Comparison of ENCODE assay signal across 17 cellular contexts in the genomic region with DNA sequence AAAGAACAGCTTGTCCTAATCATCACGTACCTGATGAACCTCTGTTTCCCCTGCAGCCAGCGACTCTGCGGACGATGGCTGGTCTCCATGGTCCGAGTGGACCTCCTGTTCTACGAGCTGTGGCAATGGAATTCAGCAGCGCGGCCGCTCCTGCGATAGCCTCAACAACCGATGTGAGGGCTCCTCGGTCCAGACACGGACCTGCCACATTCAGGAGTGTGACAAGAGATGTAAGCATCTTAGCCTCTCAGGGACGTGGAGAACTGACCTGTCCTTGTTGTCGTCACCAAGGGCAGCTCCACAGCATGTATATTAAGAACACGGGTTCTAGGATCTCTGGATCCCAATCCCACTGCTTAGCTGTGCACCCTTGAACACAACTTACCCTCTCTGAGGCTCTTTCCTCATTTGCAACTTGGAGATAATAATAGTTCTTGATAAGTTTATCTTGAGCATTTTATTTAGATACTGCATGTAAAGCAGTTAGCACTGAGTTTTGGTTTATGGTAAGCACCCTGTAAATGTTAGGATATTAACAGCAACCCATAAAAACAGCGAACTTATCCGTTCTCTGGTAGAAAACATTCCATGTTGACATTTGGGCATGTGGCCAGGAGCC. TPM values are rescaled to one million over a fixed set of nuclear protein-coding genes. Genes with fewer than 3 reads are reported as not detected.
DNase-seq lines count a peak whose midpoint lies in the region; ATAC-seq and TF ChIP-seq lines count a peak whose summit lies in the region.
"Had no signal": no experiment of that assay in that cellular context is flagged by ENCODE, and none has a peak within 500 bp of the region (broad histone marks: within the 10 kb centered on the region; RNA-seq: fewer than 3 reads in every experiment).

No MANE protein-coding gene starts in this region.

- no peak overlapping the region for H2AFZ ChIP-seq in PC-9

- POLR2A ChIA-PET in AG04450 (lab: Yijun Ruan, JAX) (interaction anchor here (0.6 to 3.3 kb wide), 7 partner anchors 9 to 872 kb away, joined by 3 to 12 read pairs (median 3); no protein-coding TSS in a partner anchor), PC-9 (lab: Charles Lee; ENCODE audit: unreplicated experiment) (interaction anchor here (0.6 to 0.7 kb wide), 5 partner anchors 54 to 1280 kb away, joined by 3 to 10 read pairs (median 6); no protein-coding TSS in a partner anchor)

- peaks cover 66% of the 10 kb centered on the region for H3K4me1 ChIP-seq in muscle layer of colon (ENCODE audit: insufficient read depth, low read length)
- peaks cover 5% of the 10 kb centered on the region; the same call in 1 of the 2 replicates for H3K4me1 ChIP-seq in PC-9 (replicated peaks; ENCODE audit: insufficient read depth)
- no peaks in the 10 kb centered on the region for H3K4me1 ChIP-seq in HAP-1

- no TSS peak for BruUV-seq in PC-9 (replicated peaks; lab: Mats Ljungman, UMichigan)

- H3K4me3 ChIP-seq in AG04450 (ENCODE audit: low read depth, low read length), result peak overlapping the region; percentile 99
- H3K4me3 ChIP-seq in muscle layer of colon (ENCODE audit: low read depth in 1 of 2, low read length in 2 of 2), result no peak overlapping the region
- H3K4me3 ChIP-seq in PC-9, result no peak overlapping the region
- no peak overlapping the region for H3K4me3 ChIP-seq in HAP-1

- H3K27me3 ChIP-seq in AG04450 (ENCODE audit: control insufficient read depth, insufficient read depth, low read length) (no peaks in the 10 kb centered on the region), muscle layer of colon (ENCODE audit: control insufficient read depth in 1 of 2, insufficient read depth in 2 of 2, low read length in 2 of 2) (no peaks in the 10 kb centered on the region), PC-9 (ENCODE audit: insufficient read depth, low read depth) (no peaks in the 10 kb centered on the region), HAP-1 (ENCODE audit: low read depth) (no peaks in the 10 kb centered on the region)

- DNase-seq in AG04450 (ENCODE audit: low read depth, low spot score), result no peak
- peak; percentile 62 for DNase-seq in LHCN-M2 (ENCODE audit: low read depth)
- DNase-seq in erythroblast (lab: John Stamatoyannopoulos, UW), result no peak
- no peak for DNase-seq in PC-9
- DNase-seq in HAP-1 (ENCODE audit: low spot score in 2 of 2), result no peak
- no peak for DNase-seq in NCI-H2227 (lab: John Stamatoyannopoulos, UW; ENCODE audit: unreplicated experiment)
- DNase-seq: BE2C, cerebellar nuclear complex, DMS 273 treated with DMSO at 0.1 percent for 48 hours, NCI-H1417 treated with DMSO at 0.1 percent for 48 hours, NCI-H345, SIG-M5, T1000 had no signal

- H3K9me3 ChIP-seq in AG04450 (ENCODE audit: control insufficient read depth, insufficient read depth, low read length) (no peaks in the 10 kb centered on the region), muscle layer of colon (ENCODE audit: low read length) (no peaks in the 10 kb centered on the region), PC-9 (ENCODE audit: insufficient read depth, low read depth) (no peaks in the 10 kb centered on the region), HAP-1 (no peaks in the 10 kb centered on the region)
- H3K9me3 ChIP-seq: BE2C had no signal

- no peaks in the 10 kb centered on the region for H3K9me2 ChIP-seq in PC-9 (ENCODE audit: insufficient read depth)

- no peak overlapping the region for H3K27ac ChIP-seq in AG04450 (ENCODE audit: low read depth, low read length)
- H3K27ac ChIP-seq in muscle layer of colon (ENCODE audit: low read depth, low read length), result peak overlapping the region; percentile 52
- H3K27ac ChIP-seq in PC-9, result no peak overlapping the region
- H3K27ac ChIP-seq: KMS-11 had no signal

- no peak overlapping the region for H3K4me2 ChIP-seq in PC-9
- H3K4me2 ChIP-seq: KMS-11 had no signal

- ATAC-seq in HG02970 (IDR thresholded peaks at IDR 0.05; ENCODE audit: low FRiP score, unreplicated experiment), result no peak
- ATAC-seq: activated T-helper 17 cell treated with anti-CD3 and anti-CD28 coated beads, Interleukin-2, amount 50 U/mL, for 72 hours had no signal

- CTCF ChIA-PET in AG04450 (lab: Charles Lee), result interaction anchor here (1.1 to 2.7 kb wide), 2 partner anchors 169 to 879 kb away, joined by 3 to 10 read pairs; no protein-coding TSS in a partner anchor
- CTCF ChIA-PET in PC-9 (lab: Charles Lee), result no interaction called here

- H3K9ac ChIP-seq in muscle layer of colon (ENCODE audit: low read length), result no peak overlapping the region
- H3K9ac ChIP-seq: KMS-11 had no signal

- intact Hi-C loops in PC-9 (cut with micrococcal nuclease; ENCODE audit: unreplicated experiment), result no loop called here

- H3K36me3 ChIP-seq in muscle layer of colon (ENCODE audit: insufficient read depth, low read length) (peaks cover 100% of the 10 kb centered on the region), PC-9 (ENCODE audit: low read depth) (peaks cover 31% of the 10 kb centered on the region), HAP-1 (replicated peaks) (peaks cover 40% of the 10 kb centered on the region)
- H3K36me3 ChIP-seq: BE2C had no signal

- no peaks in the 10 kb centered on the region for H4K20me1 ChIP-seq in PC-9 (ENCODE audit: insufficient read depth)

- peaks cover 8% of the 10 kb centered on the region for H3K79me2 ChIP-seq in PC-9 (ENCODE audit: low read depth)

- TF ChIP-seq POLR2A in erythroblast (IDR thresholded peaks at IDR 0.05; ENCODE audit: low read length), result peak; percentile 14

- no peaks in the 10 kb centered on the region; the same call in 1 of the 2 replicates for H3F3A ChIP-seq in PC-9 (ENCODE audit: insufficient read depth, low read depth)

- in situ Hi-C loops in HAP-1 (cut with MboI; ENCODE audit: low sequenced_read_pairs), result loop anchor here (25.0 kb wide), 1 partner anchor 425 kb away; no protein-coding TSS in a partner anchor

- TF ChIP-seq CTCF in AG04450 (IDR thresholded peaks at IDR 0.05; ENCODE audit: low read depth, low read length), result no peak
- TF ChIP-seq CTCF in PC-9 (conservative IDR thresholded peaks at IDR 0.05), result no peak

RNA-seq across cellular contexts. Expression of a gene that starts 6.5 kb away (rescaled TPM):
- polyA plus RNA-seq in AG04450 (2011; rRNA removed), result 686 and 1,024 TPM in 2 replicates
- 4,780 and 6,626 TPM in 2 replicates for polyA minus RNA-seq in AG04450 (2011; rRNA and poly(A)+ RNA removed)
- total RNA-seq in LHCN-M2 (2014; rRNA removed) (2,731 and 2,850 TPM in 2 replicates), PC-9 (2021) (406 and 512 TPM in 2 replicates)
- 2,014 TPM for polyA plus RNA-seq in LHCN-M2 (2012)
